23 cellular contexts compared by ENCODE assay signal in the genomic region with DNA sequence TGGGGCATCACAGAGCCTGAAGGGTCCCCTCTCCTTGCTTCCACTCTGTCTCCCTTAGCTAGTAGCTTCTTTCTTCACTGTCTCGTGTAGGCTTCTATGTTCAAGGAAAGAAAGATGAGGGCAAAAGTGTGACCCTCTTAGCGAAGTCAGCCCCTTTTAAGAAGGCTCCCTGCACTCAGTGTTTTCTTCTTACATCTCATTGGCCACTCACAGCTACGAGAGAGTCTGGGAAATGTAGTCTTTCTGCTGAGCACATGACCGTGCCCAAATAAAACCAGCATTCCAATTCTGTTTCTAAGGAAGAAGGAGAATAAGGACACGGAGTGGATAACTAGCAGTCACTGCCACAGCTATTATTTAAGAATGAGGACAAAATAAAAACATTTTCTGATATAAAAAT.
"Had no signal": no experiment of that assay in that cellular context is flagged by ENCODE, and none has a peak within 500 bp of the region (broad histone marks: within the 10 kb centered on the region; RNA-seq: fewer than 3 reads in every experiment).

No MANE protein-coding gene starts in this region.

- H3K27ac ChIP-seq: adrenal gland, ascending aorta, esophagus squamous epithelium, gastrocnemius medialis, heart left ventricle, left lung, thoracic aorta, vagina had no signal

- ATAC-seq: activated naive CD4-positive, alpha-beta T cell treated with anti-CD3 and anti-CD28 coated beads, Interleukin-2, amount 50 U/mL, for 72 hours; activated T-helper 17 cell treated with anti-CD3 and anti-CD28 coated beads, Interleukin-2, amount 50 U/mL, for 72 hours; gastrocnemius medialis; heart left ventricle; left lung; mucosa of descending colon had no signal

- H3K36me3 ChIP-seq: adrenal gland, ascending aorta, esophagus squamous epithelium, gastrocnemius medialis, heart left ventricle, left lung, thoracic aorta, vagina had no signal

- H3K27me3 ChIP-seq: adrenal gland, ascending aorta, esophagus squamous epithelium, gastrocnemius medialis, left lung, vagina had no signal

- H3K4me1 Mint-ChIP-seq: activated CD4-positive, alpha-beta T cell treated with anti-CD3 and anti-CD28 coated beads, Interleukin-2, amount 10 ng/mL, durations not matched to agents 24 days and 14 days; activated T-helper 17 cell treated with anti-CD3 and anti-CD28 coated beads, Interleukin-2, amount 50 U/mL, for 72 hours; immature natural killer cell had no signal

- H3K4me1 ChIP-seq: adrenal gland, ascending aorta, esophagus squamous epithelium, gastrocnemius medialis, heart left ventricle, left lung, vagina had no signal

- H3K9me3 ChIP-seq: adrenal gland, ascending aorta, esophagus squamous epithelium, gastrocnemius medialis, heart left ventricle, left lung, mucosa of descending colon, thoracic aorta, vagina had no signal

- H3K4me3 Mint-ChIP-seq: activated CD4-positive, alpha-beta T cell treated with anti-CD3 and anti-CD28 coated beads, Interleukin-2, amount 10 ng/mL, durations not matched to agents 24 days and 14 days; activated T-helper 17 cell treated with anti-CD3 and anti-CD28 coated beads, Interleukin-2, amount 50 U/mL, for 72 hours; immature natural killer cell; nephron progenitor cell; T-helper 1 cell treated with Interleukin-12 subunit alpha and Interleukin-12 subunit beta and Interleukin-4 antibody, amounts not matched to agents 30 μg/mL and 1 μg/mL, for 36 hours; type B pancreatic cell had no signal

- H3K4me3 ChIP-seq: adrenal gland, ascending aorta, esophagus squamous epithelium, gastrocnemius medialis, heart left ventricle, left lung, lung, mucosa of descending colon, thoracic aorta, vagina had no signal

- H3K27ac Mint-ChIP-seq: activated CD4-positive, alpha-beta T cell treated with anti-CD3 and anti-CD28 coated beads, Interleukin-2, amount 10 ng/mL, durations not matched to agents 24 days and 14 days; activated naive CD4-positive, alpha-beta T cell treated with anti-CD3 and anti-CD28 coated beads, Interleukin-2, amount 50 U/mL, for 72 hours; activated T-helper 17 cell treated with anti-CD3 and anti-CD28 coated beads, Interleukin-2, amount 50 U/mL, for 72 hours; immature natural killer cell; nephron progenitor cell; T-helper 1 cell treated with Interleukin-12 subunit alpha and Interleukin-12 subunit beta and Interleukin-4 antibody, amounts not matched to agents 30 μg/mL and 1 μg/mL, for 36 hours; type B pancreatic cell had no signal

- H3K9me3 Mint-ChIP-seq: activated CD4-positive, alpha-beta T cell treated with anti-CD3 and anti-CD28 coated beads, Interleukin-2, amount 10 ng/mL, durations not matched to agents 24 days and 14 days; immature natural killer cell; nephron progenitor cell; T-helper 1 cell treated with Interleukin-12 subunit alpha and Interleukin-12 subunit beta and Interleukin-4 antibody, amounts not matched to agents 30 μg/mL and 1 μg/mL, for 36 hours; type B pancreatic cell had no signal

- H3K36me3 Mint-ChIP-seq: activated naive CD4-positive, alpha-beta T cell treated with anti-CD3 and anti-CD28 coated beads, Interleukin-2, amount 50 U/mL, for 72 hours; immature natural killer cell; type B pancreatic cell had no signal

- DNase-seq: activated CD4-positive, alpha-beta T cell treated with anti-CD3 and anti-CD28 coated beads, Interleukin-2, amount 10 ng/mL, durations not matched to agents 24 days and 14 days; activated T-cell treated with anti-CD3 and anti-CD28 coated beads, Interleukin-2, amount 50 U/mL, for 1 hour; adrenal gland; central memory CD4-positive, alpha-beta T cell; esophagus squamous epithelium; gastrocnemius medialis; heart left ventricle; immature natural killer cell; kidney glomerular epithelial cell; left lung; mucosa of descending colon; nephron progenitor cell; stimulated activated CD4-positive, alpha-beta T cell treated with anti-CD3 and anti-CD28 coated beads, Interleukin-2, amount 100 ng/mL, for 48 hours; stimulated activated naive CD4-positive, alpha-beta T cell; T1000 had no signal
